In genomic region chr11:35365395-35365794, GRCh38 we compare ENCODE assay signal across 1 cellular context.
TF ChIP-seq lines count a peak whose summit lies in the region.

No MANE protein-coding gene starts in this region.

TF ChIP-seq in IMR-90, 13 proteins besides CTCF, POLR2A, EP300 and RAD21:
- TF ChIP-seq SMC3 (IDR thresholded peaks at IDR 0.05; ENCODE audit: low read depth, low read length) = no peak
- no peak for TF ChIP-seq MAFK (IDR thresholded peaks at IDR 0.05; ENCODE audit: low read depth, low read length)
- TF ChIP-seq ELK1 (IDR thresholded peaks at IDR 0.05; ENCODE audit: borderline replicate concordance, low read depth, low read length) = no peak
- TF ChIP-seq MXI1 (IDR thresholded peaks at IDR 0.05; ENCODE audit: borderline replicate concordance, low read depth, low read length) = no peak
- no peak for TF ChIP-seq RFX5 (IDR thresholded peaks at IDR 0.05; ENCODE audit: low read depth, low read length)
- no peak for TF ChIP-seq RCOR1 (IDR thresholded peaks at IDR 0.05; ENCODE audit: insufficient replicate concordance, low read length)
- TF ChIP-seq MAZ (IDR thresholded peaks at IDR 0.05; ENCODE audit: borderline replicate concordance, low read depth, low read length) = no peak
- no peak for TF ChIP-seq BHLHE40 (IDR thresholded peaks at IDR 0.05; ENCODE audit: low read depth, low read length)
- no peak for TF ChIP-seq CEBPB (IDR thresholded peaks at IDR 0.05; ENCODE audit: low read depth, low read length)
- TF ChIP-seq NFE2L2 (IDR thresholded peaks at IDR 0.05; ENCODE audit: low read depth, low read length) = no peak
- TF ChIP-seq FOS (IDR thresholded peaks at IDR 0.05; ENCODE audit: low read depth, low read length) = no peak
- TF ChIP-seq CHD1 (IDR thresholded peaks at IDR 0.05; ENCODE audit: low read depth, low read length) = no peak
- TF ChIP-seq USF2 (IDR thresholded peaks at IDR 0.05; ENCODE audit: low read depth, low read length) = no peak
